29 cellular contexts compared by ENCODE assay signal in genomic region chr16:49594706-49595534, GRCh38.
DNase-seq lines count a peak whose midpoint lies in the region; ATAC-seq, FAIRE-seq and TF ChIP-seq lines count a peak whose summit lies in the region.
"Had no signal": no experiment of that assay in that cellular context is flagged by ENCODE, and none has a peak within 500 bp of the region (broad histone marks: within the 10 kb centered on the region; RNA-seq: fewer than 3 reads in every experiment).

No MANE protein-coding gene starts in this region.

- CTCF ChIA-PET in GM12878 (lab: Yijun Ruan, JAX), result interaction anchor here (1.1 kb wide), 1 partner anchor 186 kb away, joined by 3 read pairs; no protein-coding TSS in a partner anchor

- H3K4me3 ChIP-seq in GM12878 (0 out of 2 replicates have a peak overlapping the region, but pooled peaks have one; percentile 17), spleen (no peak overlapping the region)
- H3K4me3 ChIP-seq: psoas muscle, skin epidermis, upper lobe of right lung had no signal

- no peak for ATAC-seq in activated CD4-positive, CD25-positive, alpha-beta regulatory T cell treated with anti-CD3 and anti-CD28 coated beads, Interleukin-2, amount 50 U/mL, for 24 hours
- ATAC-seq in GM12878, result no peak
- no peak for ATAC-seq in left lobe of liver
- ATAC-seq: activated naive CD8-positive, alpha-beta T cell treated with anti-CD3 and anti-CD28 coated beads, Interleukin-2, amount 50 U/mL, for 24 hours; esophagus mucosa; foreskin keratinocyte; psoas muscle; upper lobe of right lung had no signal

- H3K27ac ChIP-seq in GM12878 (ENCODE audit: control insufficient read depth, insufficient read depth), result peak overlapping the region; percentile 77
- H3K27ac ChIP-seq in spleen, result no peak overlapping the region
- H3K27ac ChIP-seq: foreskin keratinocyte, psoas muscle, skin epidermis, upper lobe of right lung had no signal

- H3K36me3 ChIP-seq in GM12878 (ENCODE audit: control insufficient read depth in 2 of 2, insufficient read depth in 2 of 2, low read length in 1 of 2), result no peaks in the 10 kb centered on the region
- no peaks in the 10 kb centered on the region for H3K36me3 ChIP-seq in spleen
- H3K36me3 ChIP-seq: upper lobe of right lung had no signal

- peaks cover 64% of the 10 kb centered on the region for H3K4me1 ChIP-seq in GM12878 (ENCODE audit: control insufficient read depth, insufficient read depth, low read length)
- H3K4me1 ChIP-seq in spleen, result peaks cover 0 to 23% (median 11%) of the 10 kb centered on the region in 6 donors
- H3K4me1 ChIP-seq: foreskin keratinocyte had no signal

- TF ChIP-seq CTCF in GM12878 (IDR thresholded peaks at IDR 0.05 in 2 of 3, conservative IDR thresholded peaks at IDR 0.05 in 1 of 3; ENCODE audit: control insufficient read depth in 2 of 3, extremely low read depth in 1 of 3, insufficient read depth in 1 of 3, low read depth in 3 of 3, low read length in 3 of 3) (no peak), spleen (IDR thresholded peaks at IDR 0.05 in 8 of 11, conservative IDR thresholded peaks at IDR 0.05 in 3 of 11) (no peak), HFFc6 (IDR thresholded peaks at IDR 0.05) (no peak)

- H3K4me2 ChIP-seq in GM12878 (ENCODE audit: control insufficient read depth, insufficient read depth), result peak overlapping the region; percentile 70

- no peaks in the 10 kb centered on the region for H4K20me1 ChIP-seq in GM12878 (ENCODE audit: control insufficient read depth, insufficient read depth)

- H3K36me3 Mint-ChIP-seq in HFFc6 (ENCODE audit: low read depth), result no peaks in the 10 kb centered on the region
- H3K36me3 Mint-ChIP-seq: activated CD4-positive, alpha-beta memory T cell treated with anti-CD3 and anti-CD28 coated beads for 36 hours had no signal

- peaks cover 4% of the 10 kb centered on the region for H3K27me3 Mint-ChIP-seq in HFFc6 (ENCODE audit: insufficient read depth)

- no peaks in the 10 kb centered on the region for H3K9me3 ChIP-seq in GM12878 (replicated peaks; ENCODE audit: control insufficient read depth, insufficient read depth, low read length)
- H3K9me3 ChIP-seq in spleen, result no peaks in the 10 kb centered on the region
- H3K9me3 ChIP-seq: psoas muscle, upper lobe of right lung had no signal

- no peak overlapping the region; the same call in 1 of the 2 replicates for H3K9ac ChIP-seq in GM12878 (ENCODE audit: control insufficient read depth, insufficient read depth, low read length)

- H3K9me3 Mint-ChIP-seq in HFFc6, result no peaks in the 10 kb centered on the region; the same call in 1 of the 2 replicates
- H3K9me3 Mint-ChIP-seq: activated CD4-positive, alpha-beta memory T cell treated with anti-CD3 and anti-CD28 coated beads for 36 hours; activated naive CD8-positive, alpha-beta T cell treated with anti-CD3 and anti-CD28 coated beads, Interleukin-2, amount 50 U/mL, for 24 hours; T-helper 2 cell treated with Interferon-gamma antibody and Interleukin-4, amounts not matched to agents 5 μg/mL and 100 μg/mL, for 36 hours had no signal

- peak overlapping the region; percentile 33; the same call in 1 of the 2 replicates for H2AFZ ChIP-seq in GM12878 (ENCODE audit: control insufficient read depth, low read depth, low read length)

- H3K27me3 ChIP-seq in GM12878 (replicated peaks in 1 of 2; ENCODE audit: control insufficient read depth in 2 of 2, insufficient read depth in 2 of 2, low read length in 1 of 2) (no peaks in the 10 kb centered on the region; a peak in 1 of 4 replicates), spleen (replicated peaks in 1 of 7) (no peaks in the 10 kb centered on the region)
- H3K27me3 ChIP-seq: foreskin keratinocyte, upper lobe of right lung had no signal

- RAD21 ChIA-PET in GM12878 (lab: Charles Lee; ENCODE audit: unreplicated experiment), result no interaction called here

- SMC1A ChIA-PET in GM12878 (lab: Charles Lee; ENCODE audit: uncharacterized antibody, unreplicated experiment), result no interaction called here

- no peak for TF ChIP-seq RAD21 in GM12878 (IDR thresholded peaks at IDR 0.05; ENCODE audit: insufficient read depth, low read depth, low read length)

- no peaks in the 10 kb centered on the region; the same call in 1 of the 2 replicates for H3K79me2 ChIP-seq in GM12878 (ENCODE audit: control insufficient read depth, insufficient read depth, low read length)

- TF ChIP-seq EP300 in GM12878 (IDR thresholded peaks at IDR 0.05; ENCODE audit: borderline replicate concordance in 1 of 2, control insufficient read depth in 1 of 2, low read depth in 2 of 2, low read length in 2 of 2), result no peak

- no TSS peak for BruUV-seq in GM12878 (replicated peaks; lab: Mats Ljungman, UMichigan)

- no peak for FAIRE-seq in GM12878 (lab: Jason Lieb, UNC)
- FAIRE-seq: islet of Langerhans had no signal

- TF ChIP-seq POLR2A in GM12878 (IDR thresholded peaks at IDR 0.05; ENCODE audit: low read depth, low read length), result no peak
- no peak for TF ChIP-seq POLR2A in spleen (IDR thresholded peaks at IDR 0.05)

- no peaks in the 10 kb centered on the region for H3K4me1 Mint-ChIP-seq in HFFc6 (ENCODE audit: low read depth)
- H3K4me1 Mint-ChIP-seq: activated naive CD8-positive, alpha-beta T cell treated with anti-CD3 and anti-CD28 coated beads, Interleukin-2, amount 50 U/mL, for 24 hours had no signal

- in situ Hi-C loops in GM12878 (cut with MboI), result loop anchor here (10.0 kb wide), 1 partner anchor 180 kb away; no protein-coding TSS in a partner anchor

- H3K4me3 Mint-ChIP-seq in HFFc6, result no peak overlapping the region
- H3K4me3 Mint-ChIP-seq: activated CD4-positive, alpha-beta memory T cell treated with anti-CD3 and anti-CD28 coated beads for 36 hours; activated naive CD8-positive, alpha-beta T cell treated with anti-CD3 and anti-CD28 coated beads, Interleukin-2, amount 50 U/mL, for 24 hours; T-helper 2 cell treated with Interferon-gamma antibody and Interleukin-4, amounts not matched to agents 5 μg/mL and 100 μg/mL, for 36 hours had no signal

- POLR2A ChIA-PET in GM12878 (lab: Charles Lee), result no interaction called here

- 68% methylated on average over 12 of the region's 12 CpGs for WGBS in GM12878 (ENCODE audit: insufficient coverage, insufficient replicate concordance, low lambda C conversion rate, missing lambda C conversion rate)
- WGBS in spleen, 5 donors, result 84 to 93% (median 90%) methylated on average over 12 of the region's 12 CpGs

- H3K27ac Mint-ChIP-seq in HFFc6, result no peak overlapping the region
- H3K27ac Mint-ChIP-seq: activated CD4-positive, alpha-beta memory T cell treated with anti-CD3 and anti-CD28 coated beads for 36 hours; activated naive CD8-positive, alpha-beta T cell treated with anti-CD3 and anti-CD28 coated beads, Interleukin-2, amount 50 U/mL, for 24 hours; T-helper 2 cell treated with Interferon-gamma antibody and Interleukin-4, amounts not matched to agents 5 μg/mL and 100 μg/mL, for 36 hours had no signal

- intact Hi-C loops in GM12878 (cut with micrococcal nuclease; ENCODE audit: unreplicated experiment) (loop anchor here (5.0 kb wide), 1 partner anchor 38 kb away; no protein-coding TSS in a partner anchor), spleen (cut with DNase I; ENCODE audit: low total_unique reads) (loop anchor here (10.0 kb wide), 2 partner anchors 100 to 190 kb away; no protein-coding TSS in a partner anchor)

- peak; percentile 4 for DNase-seq in activated CD4-positive, CD25-positive, alpha-beta regulatory T cell treated with anti-CD3 and anti-CD28 coated beads, Interleukin-2, amount 50 U/mL, for 72 hours
- no peak for DNase-seq in GM12878 (ENCODE audit: low read depth, low spot score)
- peak; percentile 23 for DNase-seq in left lobe of liver (ENCODE audit: low spot score)
- DNase-seq in spleen, result peak; percentile 43
- no peak for DNase-seq in HFFc6
- no peak for DNase-seq in foreskin melanocyte
- no peak for DNase-seq in cerebellar cortex (ENCODE audit: low spot score)
- DNase-seq: activated CD4-positive, alpha-beta memory T cell treated with anti-CD3 and anti-CD28 coated beads for 36 hours; activated gamma-delta T cell treated with Interleukin-2 at 50 U/mL for 16 hours; activated naive CD8-positive, alpha-beta T cell treated with anti-CD3 and anti-CD28 coated beads, Interleukin-2, amount 50 U/mL, for 24 hours; activated T-cell treated with anti-CD3 and anti-CD28 coated beads, Interleukin-2, amount 50 U/mL, for 1 hour; AML-193; DMS79; effector memory CD4-positive, alpha-beta T cell; foreskin keratinocyte; GF-D8; IMR-90; NCI-H1105 treated with DMSO at 0.1 percent for 48 hours; NCI-H2029 treated with DMSO at 0.1 percent for 48 hours; NCI-H226; NCI-H774; psoas muscle; substantia nigra; upper lobe of right lung had no signal

TF ChIP-seq in GM12878, 131 proteins besides CTCF, POLR2A, EP300 and RAD21 (continues in another document):
- TF ChIP-seq PKNOX1 (IDR thresholded peaks at IDR 0.05) (no peak), ASH2L (IDR thresholded peaks at IDR 0.05; ENCODE audit: borderline replicate concordance, low read depth) (no peak), NBN (IDR thresholded peaks at IDR 0.05) (no peak), RAD51 (IDR thresholded peaks at IDR 0.05) (no peak), CBX5 (IDR thresholded peaks at IDR 0.05; ENCODE audit: low read depth) (no peak)
- TF ChIP-seq, protein P1, sequence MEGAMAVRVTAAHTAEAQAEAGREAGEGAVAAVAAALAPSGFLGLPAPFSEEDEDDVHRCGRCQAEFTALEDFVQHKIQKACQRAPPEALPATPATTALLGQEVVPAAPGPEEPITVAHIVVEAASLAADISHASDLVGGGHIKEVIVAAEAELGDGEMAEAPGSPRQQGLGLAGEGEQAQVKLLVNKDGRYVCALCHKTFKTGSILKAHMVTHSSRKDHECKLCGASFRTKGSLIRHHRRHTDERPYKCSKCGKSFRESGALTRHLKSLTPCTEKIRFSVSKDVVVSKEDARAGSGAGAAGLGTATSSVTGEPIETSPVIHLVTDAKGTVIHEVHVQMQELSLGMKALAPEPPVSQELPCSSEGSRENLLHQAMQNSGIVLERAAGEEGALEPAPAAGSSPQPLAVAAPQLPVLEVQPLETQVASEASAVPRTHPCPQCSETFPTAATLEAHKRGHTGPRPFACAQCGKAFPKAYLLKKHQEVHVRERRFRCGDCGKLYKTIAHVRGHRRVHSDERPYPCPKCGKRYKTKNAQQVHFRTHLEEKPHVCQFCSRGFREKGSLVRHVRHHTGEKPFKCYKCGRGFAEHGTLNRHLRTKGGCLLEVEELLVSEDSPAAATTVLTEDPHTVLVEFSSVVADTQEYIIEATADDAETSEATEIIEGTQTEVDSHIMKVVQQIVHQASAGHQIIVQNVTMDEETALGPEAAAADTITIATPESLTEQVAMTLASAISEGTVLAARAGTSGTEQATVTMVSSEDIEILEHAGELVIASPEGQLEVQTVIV (IDR thresholded peaks at IDR 0.05; ENCODE audit: borderline replicate concordance, partially characterized antibody), result no peak

Comparison
In these comparisons a context has a peak if more than half of its experiments do, and no peak if none do; other contexts are left out.
1. DNase-seq: peak in activated CD4-positive, CD25-positive, alpha-beta regulatory T cell treated with anti-CD3 and anti-CD28 coated beads, Interleukin-2, amount 50 U/mL, for 72 hours (single experiment), left lobe of liver (single experiment) and spleen (single experiment); none in GM12878 (single experiment), HFFc6 (single experiment), foreskin melanocyte (single experiment) and cerebellar cortex (single experiment).